23 cellular contexts compared by ENCODE assay signal in the genomic region with DNA sequence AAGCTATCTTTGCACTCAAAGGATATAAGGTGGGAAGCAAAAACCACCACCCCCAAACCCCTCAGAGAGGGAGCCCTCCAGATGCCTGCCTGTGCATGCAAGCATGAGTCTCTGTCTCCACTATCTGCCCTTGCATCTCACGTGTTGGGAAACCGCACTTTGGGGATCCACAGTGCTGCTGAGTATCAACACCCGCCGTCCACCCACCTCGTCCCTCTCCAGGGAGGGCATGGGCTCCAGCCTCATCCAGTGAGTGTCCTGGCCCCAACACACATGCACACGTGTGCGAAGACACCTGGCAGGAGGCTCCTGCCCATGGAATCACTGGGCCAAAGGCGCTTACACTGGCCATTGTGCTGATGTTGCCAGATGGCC. TPM values are rescaled to one million over a fixed set of nuclear protein-coding genes. Genes with fewer than 3 reads are reported as not detected.
"Had no signal": no experiment of that assay in that cellular context is flagged by ENCODE, and none has a peak within 500 bp of the region (broad histone marks: within the 10 kb centered on the region; RNA-seq: fewer than 3 reads in every experiment).

No MANE protein-coding gene starts in this region.

- FAIRE-seq: RCC 7860 had no signal

- H3K9me3 ChIP-seq: SK-N-SH had no signal

- H3K9ac ChIP-seq: SK-N-SH had no signal

- H3K27me3 Mint-ChIP-seq: IgD-negative memory B cell had no signal

- H3K4me2 ChIP-seq: SK-N-SH had no signal

- DNase-seq: KBM-7, NCI-H1092, NCI-H1105 treated with DMSO at 0.1 percent for 48 hours, NCI-H1417 treated with DMSO at 0.1 percent for 48 hours, NCI-H146, NCI-H1694 treated with DMSO at 0.1 percent for 48 hours, NCI-H1930, NCI-H2081, NCI-H2107, NCI-H2227 treated with DMSO at 0.1 percent for 48 hours, NCI-H524, NCI-H526 treated with DMSO at 0.1 percent for 48 hours, NCI-H774, RPMI8226, SHP77, SK-N-SH had no signal

RNA-seq across cellular contexts. Expression of a gene that starts 16.3 kb away (rescaled TPM):
- total RNA-seq: HT1080, LHCN-M2, MCF 10A had no signal

RNA-seq across cellular contexts. Expression of a gene that starts 34.8 kb away (rescaled TPM):
- total RNA-seq: HT1080, LHCN-M2, MCF 10A, NCI-H460, SK-MEL-5 had no signal
